Comparison of ENCODE assay signal across 9 cellular contexts in the genomic region with DNA sequence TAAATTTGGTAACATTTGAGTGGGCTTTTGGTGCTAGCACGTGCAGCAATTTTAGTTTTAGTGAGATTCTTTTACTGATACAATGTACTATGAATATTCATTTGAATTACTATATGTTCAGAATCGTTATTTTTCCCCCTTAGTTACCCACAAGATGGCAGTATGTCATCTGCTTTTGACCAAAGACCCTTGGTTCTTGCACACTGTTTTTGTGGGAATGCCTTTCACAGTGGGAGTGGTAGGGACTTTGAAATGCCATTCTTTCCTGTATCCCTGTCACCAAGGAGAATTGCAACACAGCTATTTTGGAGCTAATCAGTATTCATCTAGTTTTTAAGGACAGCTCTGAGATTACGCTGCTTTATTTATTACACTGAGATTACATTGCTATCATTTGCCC. TPM values are rescaled to one million over a fixed set of nuclear protein-coding genes. Genes with fewer than 3 reads are reported as not detected.
DNase-seq lines count a peak whose midpoint lies in the region; ATAC-seq and TF ChIP-seq lines count a peak whose summit lies in the region.
"Had no signal": no experiment of that assay in that cellular context is flagged by ENCODE, and none has a peak within 500 bp of the region (broad histone marks: within the 10 kb centered on the region; RNA-seq: fewer than 3 reads in every experiment).

No MANE protein-coding gene starts in this region.

- DNase-seq in activated T-cell treated with anti-CD3 and anti-CD28 coated beads, Interleukin-2, amount 50 U/mL, for 72 hours = no peak
- no peak for DNase-seq in activated T-cell treated with anti-CD3 and anti-CD28 coated beads, Interleukin-2, amount 50 U/mL, for 24 hours
- DNase-seq in NCI-H82 (lab: John Stamatoyannopoulos, UW) (peak; percentile 64), epithelial cell of proximal tubule (ENCODE audit: low read depth) (no peak), upper lobe of right lung (no peak), OCI-M2 (lab: John Stamatoyannopoulos, UW; ENCODE audit: unreplicated experiment) (no peak), SIG-M5 (lab: John Stamatoyannopoulos, UW) (no peak)
- no peak for DNase-seq in stimulated activated CD4-positive, alpha-beta T cell treated with anti-CD3 and anti-CD28 coated beads, Interleukin-4, amount 100 ng/mL, for 4 hours
- DNase-seq: effector memory CD8-positive, alpha-beta T cell had no signal

- H3K27me3 ChIP-seq in upper lobe of right lung = no peaks in the 10 kb centered on the region

- TF ChIP-seq CTCF in epithelial cell of proximal tubule (conservative IDR thresholded peaks at IDR 0.05; ENCODE audit: low read depth, low read length) (peak; percentile 53), upper lobe of right lung (IDR thresholded peaks at IDR 0.05) (peak; percentile 16)

- no peak overlapping the region for H3K4me3 Mint-ChIP-seq in activated T-cell treated with anti-CD3 and anti-CD28 coated beads, Interleukin-2, amount 50 U/mL, for 72 hours
- no peak overlapping the region for H3K4me3 Mint-ChIP-seq in activated T-cell treated with anti-CD3 and anti-CD28 coated beads, Interleukin-2, amount 50 U/mL, for 24 hours
- H3K4me3 Mint-ChIP-seq: effector memory CD8-positive, alpha-beta T cell had no signal

- peaks cover 84% of the 10 kb centered on the region for H3K36me3 ChIP-seq in upper lobe of right lung

- intact Hi-C loops in upper lobe of right lung (cut with DNase I) = no loop called here

- peaks cover 10% of the 10 kb centered on the region for H3K4me1 ChIP-seq in upper lobe of right lung

- no peaks in the 10 kb centered on the region for H3K9me3 ChIP-seq in upper lobe of right lung

- H3K4me3 ChIP-seq in epithelial cell of proximal tubule (ENCODE audit: low read depth, low read length) = no peak overlapping the region
- no peak overlapping the region for H3K4me3 ChIP-seq in upper lobe of right lung

- H3K9me3 Mint-ChIP-seq in activated T-cell treated with anti-CD3 and anti-CD28 coated beads, Interleukin-2, amount 50 U/mL, for 72 hours = no peaks in the 10 kb centered on the region
- no peaks in the 10 kb centered on the region for H3K9me3 Mint-ChIP-seq in activated T-cell treated with anti-CD3 and anti-CD28 coated beads, Interleukin-2, amount 50 U/mL, for 24 hours
- H3K9me3 Mint-ChIP-seq: effector memory CD8-positive, alpha-beta T cell had no signal

- H3K27ac Mint-ChIP-seq in activated T-cell treated with anti-CD3 and anti-CD28 coated beads, Interleukin-2, amount 50 U/mL, for 72 hours = peak overlapping the region; percentile 13
- no peak overlapping the region for H3K27ac Mint-ChIP-seq in activated T-cell treated with anti-CD3 and anti-CD28 coated beads, Interleukin-2, amount 50 U/mL, for 24 hours

- peaks cover 1 to 16% of the 10 kb centered on the region in 2 donors for H3K36me3 Mint-ChIP-seq in activated T-cell treated with anti-CD3 and anti-CD28 coated beads, Interleukin-2, amount 50 U/mL, for 72 hours (ENCODE audit: insufficient read depth in 2 of 2)
- peaks cover 91% of the 10 kb centered on the region for H3K36me3 Mint-ChIP-seq in activated T-cell treated with anti-CD3 and anti-CD28 coated beads, Interleukin-2, amount 50 U/mL, for 24 hours (ENCODE audit: low read depth)

- no peak for ATAC-seq in activated T-cell treated with anti-CD3 and anti-CD28 coated beads, Interleukin-2, amount 50 U/mL, for 72 hours (replicated peaks in 1 of 2)
- peak; percentile 24 for ATAC-seq in upper lobe of right lung
- ATAC-seq: effector memory CD8-positive, alpha-beta T cell had no signal

- H3K27ac ChIP-seq in upper lobe of right lung = no peak overlapping the region

- H3K27me3 Mint-ChIP-seq in activated T-cell treated with anti-CD3 and anti-CD28 coated beads, Interleukin-2, amount 50 U/mL, for 72 hours (ENCODE audit: low read depth) = no peaks in the 10 kb centered on the region
- H3K27me3 Mint-ChIP-seq in activated T-cell treated with anti-CD3 and anti-CD28 coated beads, Interleukin-2, amount 50 U/mL, for 24 hours = no peaks in the 10 kb centered on the region
- H3K27me3 Mint-ChIP-seq: effector memory CD8-positive, alpha-beta T cell had no signal

- no peaks in the 10 kb centered on the region for H3K4me1 Mint-ChIP-seq in activated T-cell treated with anti-CD3 and anti-CD28 coated beads, Interleukin-2, amount 50 U/mL, for 72 hours (ENCODE audit: low read depth)
- peaks cover 13% of the 10 kb centered on the region for H3K4me1 Mint-ChIP-seq in activated T-cell treated with anti-CD3 and anti-CD28 coated beads, Interleukin-2, amount 50 U/mL, for 24 hours (ENCODE audit: low read depth)

RNA-seq across cellular contexts. Expression of gene SEC23IP, which starts 40.6 kb away (rescaled TPM):
- 10 to 100 TPM; 47.8 to 57.9 TPM for total RNA-seq in activated T-cell treated with anti-CD3 and anti-CD28 coated beads, Interleukin-2, amount 50 U/mL, for 72 hours
- total RNA-seq in epithelial cell of proximal tubule = 19.3 and 33.0 TPM in 2 replicates
- total RNA-seq in upper lobe of right lung = 58.6 TPM
